Comparison of ENCODE assay signal across 30 cellular contexts in the genomic region with DNA sequence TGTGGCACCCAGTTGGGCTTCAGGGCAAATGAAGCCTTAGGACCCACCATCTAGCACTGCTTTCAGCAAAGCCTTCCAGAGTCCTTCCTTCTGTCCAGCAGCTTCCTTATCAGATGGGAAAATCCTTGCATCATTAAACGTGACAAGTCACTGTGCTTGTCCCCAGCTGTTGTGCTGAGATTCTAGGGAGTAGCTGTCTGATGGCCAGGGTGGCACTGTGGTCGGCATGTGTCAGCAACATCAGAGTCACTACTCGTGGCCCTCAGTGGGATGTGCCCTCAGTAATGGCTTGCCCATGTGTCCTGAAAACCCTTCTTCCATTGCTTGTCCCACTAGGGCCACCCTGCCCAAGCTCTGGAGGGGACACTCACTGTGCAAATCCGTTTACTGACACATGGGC.
"Had no signal": no experiment of that assay in that cellular context is flagged by ENCODE, and none has a peak within 500 bp of the region (broad histone marks: within the 10 kb centered on the region; RNA-seq: fewer than 3 reads in every experiment).

No MANE protein-coding gene starts in this region.

- H3K27ac ChIP-seq: neural progenitor cell, ovary, parathyroid adenoma, psoas muscle, right lobe of liver, sigmoid colon, skin epidermis, spleen, suprapubic skin, thoracic aorta, thyroid gland, tibial nerve, upper lobe of left lung, vagina had no signal

- ATAC-seq: natural killer cell; psoas muscle; right cardiac atrium; right lobe of liver; stimulated activated memory B cell treated with anti-CD40 and anti-IgM and Interleukin-4, amounts not matched to agents 10 μg/mL and 1 μg/mL and 100 μg/mL, for 72 hours; stimulated activated naive CD8-positive, alpha-beta T cell treated with anti-CD3 and anti-CD28 coated beads, Interleukin-15, amount 100 ng/mL, for 72 hours; stimulated activated naive CD8-positive, alpha-beta T cell treated with anti-CD3 and anti-CD28 coated beads, Interleukin-15, Interleukin-2, amounts not matched to agents 100 U/mL and 50 U/mL, for 24 hours had no signal

- H2AFZ ChIP-seq: neural progenitor cell, parathyroid adenoma had no signal

- H3K4me2 ChIP-seq: neural progenitor cell, smooth muscle cell had no signal

- H3K79me2 ChIP-seq: parathyroid adenoma had no signal

- H3K4me3 ChIP-seq: neural progenitor cell, ovary, psoas muscle, right lobe of liver, sigmoid colon, skin epidermis, smooth muscle cell, spleen, suprapubic skin, thoracic aorta, thyroid gland, tibial nerve, upper lobe of left lung, vagina had no signal

- FAIRE-seq: urothelium cell line had no signal

- H3K27me3 ChIP-seq: neural progenitor cell, ovary, right lobe of liver, sigmoid colon, spleen, suprapubic skin, thyroid gland, tibial nerve, upper lobe of left lung, vagina had no signal

- H3K4me1 ChIP-seq: parathyroid adenoma, psoas muscle, right lobe of liver, sigmoid colon, spleen, suprapubic skin, thyroid gland, tibial nerve, upper lobe of left lung, vagina had no signal

- DNase-seq: natural killer cell; occipital lobe; ovary; psoas muscle; right cardiac atrium; right lobe of liver; sigmoid colon; spleen; stimulated activated CD4-positive, alpha-beta T cell treated with anti-CD3 and anti-CD28 coated beads, Interleukin-12 subunit alpha, Interleukin-12 subunit beta, amount 100 ng/mL, for 4 hours; stimulated activated CD4-positive, alpha-beta T cell treated with anti-CD3 and anti-CD28 coated beads, Interleukin-1b, Interleukin-23, amount 100 ng/mL, for 48 hours; stimulated activated CD4-positive, alpha-beta T cell treated with anti-CD3 and anti-CD28 coated beads, Interleukin-4, amount 100 ng/mL, for 1 hour; stimulated activated CD4-positive, alpha-beta T cell treated with anti-CD3 and anti-CD28 coated beads, Interleukin-4, amount 100 ng/mL, for 4 hours; stimulated activated CD8-positive, alpha-beta memory T cell treated with anti-CD3 and anti-CD28 coated beads, Interleukin-4, amount 100 ng/mL, for 48 hours; stimulated activated naive CD4-positive, alpha-beta T cell; stimulated activated naive CD8-positive, alpha-beta T cell treated with anti-CD3 and anti-CD28 coated beads, Interleukin-15, amount 100 ng/mL, for 72 hours; stimulated activated naive CD8-positive, alpha-beta T cell treated with anti-CD3 and anti-CD28 coated beads, Interleukin-15, Interleukin-2, amounts not matched to agents 100 U/mL and 50 U/mL, for 24 hours; substantia nigra; thyroid gland; trophoblast cell; upper lobe of left lung had no signal

- H3K9ac ChIP-seq: neural progenitor cell, parathyroid adenoma had no signal

- H3K9me3 ChIP-seq: ovary, psoas muscle, right lobe of liver, sigmoid colon, spleen, suprapubic skin, thoracic aorta, thyroid gland, tibial nerve, upper lobe of left lung, vagina had no signal

- H3K36me3 ChIP-seq: neural progenitor cell, ovary, right lobe of liver, spleen, suprapubic skin, thyroid gland, upper lobe of left lung, vagina had no signal
